In genomic region chr13:60351326-60351725, GRCh38 we compare ENCODE assay signal across 2 cellular contexts.
TF ChIP-seq lines count a peak whose summit lies in the region.

No MANE protein-coding gene starts in this region.

TF ChIP-seq in SK-N-SH treated with all-trans-retinoic acid at 6 μM for 48 hours, 23 proteins besides CTCF, POLR2A, EP300 and RAD21:
- no peak for TF ChIP-seq ZFP30 (CRISPR knock-in tag; IDR thresholded peaks at IDR 0.05)
- peak; percentile 35 for TF ChIP-seq ISL1 (CRISPR knock-in tag; IDR thresholded peaks at IDR 0.05)

TF ChIP-seq in HEK293T, 16 proteins besides CTCF, POLR2A, EP300 and RAD21:
- TF ChIP-seq FOXM1 (IDR thresholded peaks at IDR 0.05; ENCODE audit: borderline replicate concordance) (no peak), HDGF (IDR thresholded peaks at IDR 0.05; ENCODE audit: borderline replicate concordance) (no peak), BHLHE40 (IDR thresholded peaks at IDR 0.05; ENCODE audit: borderline replicate concordance) (no peak), LEF1 (IDR thresholded peaks at IDR 0.05; ENCODE audit: borderline replicate concordance) (no peak), SUZ12 (IDR thresholded peaks at IDR 0.05) (no peak), PKNOX1 (IDR thresholded peaks at IDR 0.05) (no peak), L3MBTL2 (conservative IDR thresholded peaks at IDR 0.05) (no peak), TARDBP (IDR thresholded peaks at IDR 0.05) (no peak), NFRKB (IDR thresholded peaks at IDR 0.05) (no peak), SP1 (IDR thresholded peaks at IDR 0.05) (no peak), FOXA1 (IDR thresholded peaks at IDR 0.05) (no peak), ZNF384 (IDR thresholded peaks at IDR 0.05) (no peak), ARNT (IDR thresholded peaks at IDR 0.05) (no peak), CTBP1 (IDR thresholded peaks at IDR 0.05; ENCODE audit: borderline replicate concordance) (no peak), FOXK2 (IDR thresholded peaks at IDR 0.05) (no peak)
